In genomic region chr11:76179147-76179546, GRCh38 we compare ENCODE assay signal across 14 cellular contexts.
DNase-seq lines count a peak whose midpoint lies in the region; ATAC-seq and TF ChIP-seq lines count a peak whose summit lies in the region.
"Had no signal": no experiment of that assay in that cellular context is flagged by ENCODE, and none has a peak within 500 bp of the region (broad histone marks: within the 10 kb centered on the region; RNA-seq: fewer than 3 reads in every experiment).

No MANE protein-coding gene starts in this region.

- H3K4me3 ChIP-seq in BLaER1 (no peak overlapping the region), WERI-Rb-1 (ENCODE audit: low read depth, low read length) (no peak overlapping the region)
- H3K4me3 ChIP-seq in BLaER1 treated with 17β-estradiol and CSF1 and Interleukin-3, amounts not matched to agents 10 nM and 100 nM: no peak overlapping the region
- H3K4me3 ChIP-seq: HAP-1 had no signal

- peaks cover 25% of the 10 kb centered on the region for H3K4me1 ChIP-seq in BLaER1
- peaks cover 0 to 26% (median 18%) of the 10 kb centered on the region in 10 experiments; a peak in 16 of 20 replicates for H3K4me1 ChIP-seq in BLaER1 treated with 17β-estradiol and CSF1 and Interleukin-3, amounts not matched to agents 10 nM and 100 nM
- H3K4me1 ChIP-seq: HAP-1 had no signal

- H3K27me3 ChIP-seq in BLaER1: no peaks in the 10 kb centered on the region
- H3K27me3 ChIP-seq in BLaER1 treated with 17β-estradiol and CSF1 and Interleukin-3, amounts not matched to agents 10 nM and 100 nM: no peaks in the 10 kb centered on the region
- H3K27me3 ChIP-seq in WERI-Rb-1 (ENCODE audit: insufficient read depth, low read depth, severe bottlenecking): no peaks in the 10 kb centered on the region

- no peaks in the 10 kb centered on the region for H4K20me1 ChIP-seq in BLaER1
- H4K20me1 ChIP-seq in BLaER1 treated with 17β-estradiol and CSF1 and Interleukin-3, amounts not matched to agents 10 nM and 100 nM: no peaks in the 10 kb centered on the region

- H3K36me3 ChIP-seq in BLaER1 (no peaks in the 10 kb centered on the region), WERI-Rb-1 (no peaks in the 10 kb centered on the region)
- no peaks in the 10 kb centered on the region for H3K36me3 ChIP-seq in BLaER1 treated with 17β-estradiol and CSF1 and Interleukin-3, amounts not matched to agents 10 nM and 100 nM
- H3K36me3 ChIP-seq: HAP-1 had no signal

- H3K36me3 Mint-ChIP-seq in stimulated activated memory B cell treated with anti-CD40 and anti-IgM and Interleukin-4, amounts not matched to agents 10 μg/mL and 1 μg/mL and 100 μg/mL, for 72 hours: no peaks in the 10 kb centered on the region
- H3K36me3 Mint-ChIP-seq: CD4-positive, alpha-beta memory T cell had no signal

- no peak overlapping the region for H3K4me3 Mint-ChIP-seq in stimulated activated memory B cell treated with anti-CD40 and anti-IgM and Interleukin-4, amounts not matched to agents 10 μg/mL and 1 μg/mL and 100 μg/mL, for 72 hours
- H3K4me3 Mint-ChIP-seq: B cell had no signal

- no peak for ATAC-seq in stimulated activated memory B cell treated with anti-CD40 and anti-IgM and Interleukin-4, amounts not matched to agents 10 μg/mL and 1 μg/mL and 100 μg/mL, for 72 hours
- ATAC-seq in activated CD4-positive, CD25-positive, alpha-beta regulatory T cell treated with anti-CD3 and anti-CD28 coated beads, Interleukin-2, amount 50 U/mL, for 24 hours: no peak
- no peak for ATAC-seq in HG03139 (IDR thresholded peaks at IDR 0.05; ENCODE audit: unreplicated experiment)

- H3K4me1 Mint-ChIP-seq in stimulated activated memory B cell treated with anti-CD40 and anti-IgM and Interleukin-4, amounts not matched to agents 10 μg/mL and 1 μg/mL and 100 μg/mL, for 72 hours: peaks cover 8% of the 10 kb centered on the region
- H3K4me1 Mint-ChIP-seq: B cell had no signal

- H3K9me3 ChIP-seq in BLaER1 (no peaks in the 10 kb centered on the region), WERI-Rb-1 (ENCODE audit: severe bottlenecking) (no peaks in the 10 kb centered on the region)
- no peaks in the 10 kb centered on the region for H3K9me3 ChIP-seq in BLaER1 treated with 17β-estradiol and CSF1 and Interleukin-3, amounts not matched to agents 10 nM and 100 nM (replicated peaks in 1 of 11)
- H3K9me3 ChIP-seq: HAP-1 had no signal

- peak; percentile 6 for DNase-seq in WERI-Rb-1
- DNase-seq: C1 segment of cervical spinal cord, COR-L47, DMS153, DND-41, GOT3 had no signal

- H3K27ac ChIP-seq in BLaER1: no peak overlapping the region
- H3K27ac ChIP-seq in BLaER1 treated with 17β-estradiol and CSF1 and Interleukin-3, amounts not matched to agents 10 nM and 100 nM: no peak overlapping the region
- no peak overlapping the region for H3K27ac ChIP-seq in WERI-Rb-1

- H3K9ac ChIP-seq in BLaER1: 0 out of 2 replicates have a peak overlapping the region, but pooled peaks have one; percentile 29
- H3K9ac ChIP-seq in BLaER1 treated with 17β-estradiol and CSF1 and Interleukin-3, amounts not matched to agents 10 nM and 100 nM: no peak overlapping the region

- peaks cover 20% of the 10 kb centered on the region for H3K27me3 Mint-ChIP-seq in stimulated activated memory B cell treated with anti-CD40 and anti-IgM and Interleukin-4, amounts not matched to agents 10 μg/mL and 1 μg/mL and 100 μg/mL, for 72 hours
- H3K27me3 Mint-ChIP-seq: B cell had no signal

- peak overlapping the region; percentile 59 for H3K4me2 ChIP-seq in BLaER1
- H3K4me2 ChIP-seq in BLaER1 treated with 17β-estradiol and CSF1 and Interleukin-3, amounts not matched to agents 10 nM and 100 nM: peak overlapping the region in 8 of 11 experiments; percentile 12 to 61 (median 36); a peak in 12 of 22 replicates

- H3K27ac Mint-ChIP-seq in stimulated activated memory B cell treated with anti-CD40 and anti-IgM and Interleukin-4, amounts not matched to agents 10 μg/mL and 1 μg/mL and 100 μg/mL, for 72 hours: peak overlapping the region; percentile 33
- H3K27ac Mint-ChIP-seq: B cell had no signal

- H3K9me3 Mint-ChIP-seq in stimulated activated memory B cell treated with anti-CD40 and anti-IgM and Interleukin-4, amounts not matched to agents 10 μg/mL and 1 μg/mL and 100 μg/mL, for 72 hours: peaks cover 3% of the 10 kb centered on the region
- H3K9me3 Mint-ChIP-seq: CD4-positive, alpha-beta memory T cell had no signal

- no peak for TF ChIP-seq CTCF in WERI-Rb-1 (IDR thresholded peaks at IDR 0.05; ENCODE audit: low read depth, low read length)
